Comparison of ENCODE assay signal across 1 cellular context in genomic region chr1:221316491-221317056, GRCh38.
TF ChIP-seq lines count a peak whose summit lies in the region.

No MANE protein-coding gene starts in this region.

TF ChIP-seq in SK-N-SH treated with all-trans-retinoic acid at 6 μM for 48 hours, 23 proteins besides CTCF, POLR2A, EP300 and RAD21 (continued from another document):
- TF ChIP-seq CREB5 (CRISPR knock-in tag; IDR thresholded peaks at IDR 0.05; ENCODE audit: low read depth) (no peak), ZC3H10 (CRISPR knock-in tag; IDR thresholded peaks at IDR 0.05) (no peak), CSRNP3 (CRISPR knock-in tag; IDR thresholded peaks at IDR 0.05) (no peak), ZFP30 (CRISPR knock-in tag; IDR thresholded peaks at IDR 0.05) (no peak)
